Comparison of ENCODE assay signal across 10 cellular contexts in genomic region chr4:79065262-79065661, GRCh38.
"Had no signal": no experiment of that assay in that cellular context is flagged by ENCODE, and none has a peak within 500 bp of the region (broad histone marks: within the 10 kb centered on the region; RNA-seq: fewer than 3 reads in every experiment).

No MANE protein-coding gene starts in this region.

- H3K36me3 ChIP-seq: esophagus squamous epithelium had no signal

- H3K4me1 ChIP-seq: esophagus squamous epithelium had no signal

- H3K9me3 ChIP-seq: esophagus squamous epithelium had no signal

- H3K27ac ChIP-seq: esophagus squamous epithelium had no signal

- ATAC-seq: activated naive CD8-positive, alpha-beta T cell treated with anti-CD3 and anti-CD28 coated beads, Interleukin-2, amount 50 U/mL, for 24 hours; left lobe of liver; WTC11 had no signal

- H3K4me3 ChIP-seq: esophagus squamous epithelium had no signal

- DNase-seq: activated CD4-positive, alpha-beta T cell treated with anti-CD3 and anti-CD28 coated beads for 48 hours; activated naive CD4-positive, alpha-beta T cell treated with Interleukin-2 at 50 U/mL for 16 hours; activated naive CD8-positive, alpha-beta T cell treated with anti-CD3 and anti-CD28 coated beads, Interleukin-2, amount 50 U/mL, for 24 hours; esophagus squamous epithelium; foreskin fibroblast; head of caudate nucleus; mesendoderm; nephron progenitor cell had no signal

- H3K27me3 ChIP-seq: esophagus squamous epithelium had no signal
